8 cellular contexts compared by ENCODE assay signal in the genomic region with DNA sequence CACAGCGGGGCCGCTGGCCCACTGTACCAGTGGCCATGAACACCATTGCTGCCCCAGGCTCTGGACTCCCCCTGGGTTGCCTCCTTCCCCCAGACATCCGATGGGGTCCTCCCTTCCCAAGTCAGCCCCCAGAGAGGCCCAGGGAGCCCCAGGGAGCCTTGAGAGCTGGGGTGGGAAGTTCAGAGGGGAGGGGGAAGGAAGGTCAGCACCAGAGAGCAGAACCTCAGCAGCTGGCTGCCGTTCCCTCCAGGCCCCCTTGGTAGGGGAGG. TPM values are rescaled to one million over a fixed set of nuclear protein-coding genes. Genes with fewer than 3 reads are reported as not detected.
DNase-seq lines count a peak whose midpoint lies in the region; ATAC-seq and TF ChIP-seq lines count a peak whose summit lies in the region.

No MANE protein-coding gene starts in this region.

- H3K4me1 Mint-ChIP-seq in glutamatergic neuron (ENCODE audit: low read depth, unreplicated experiment), result peaks cover 6% of the 10 kb centered on the region

- H3K27me3 Mint-ChIP-seq in glutamatergic neuron (ENCODE audit: unreplicated experiment), result peaks cover 6% of the 10 kb centered on the region

- H2AFZ ChIP-seq in OCI-LY3 (ENCODE audit: low read depth, low read length), result no peak overlapping the region

- no peaks in the 10 kb centered on the region for H3K36me3 Mint-ChIP-seq in glutamatergic neuron (ENCODE audit: unreplicated experiment)

- peak overlapping the region; percentile 100 for H3K27ac ChIP-seq in OCI-LY3 (ENCODE audit: low read length)

- no peak overlapping the region for H3K4me3 Mint-ChIP-seq in glutamatergic neuron (ENCODE audit: unreplicated experiment)

- no peaks in the 10 kb centered on the region for H3K9me3 ChIP-seq in OCI-LY3 (ENCODE audit: insufficient read depth, low read length)

- H3K27me3 ChIP-seq in OCI-LY3 (ENCODE audit: low read depth, low read length), result no peaks in the 10 kb centered on the region

- H4K20me1 ChIP-seq in OCI-LY3 (ENCODE audit: insufficient read depth, low read length), result peaks cover 26% of the 10 kb centered on the region

- TF ChIP-seq CTCF in OCI-LY3 (IDR thresholded peaks at IDR 0.05; ENCODE audit: low read depth, low read length) (no peak), glutamatergic neuron (IDR thresholded peaks at IDR 0.05; ENCODE audit: partially characterized antibody, unreplicated experiment) (no peak)

- H3K9ac ChIP-seq in OCI-LY3 (ENCODE audit: low read length), result peak overlapping the region; percentile 100

- DNase-seq in glutamatergic neuron, result no peak
- DNase-seq in skeletal muscle cell (ENCODE audit: low read depth), result no peak
- no peak for DNase-seq in kidney tubule cell (ENCODE audit: low spot score)
- no peak for DNase-seq in kidney glomerular epithelial cell (lab: John Stamatoyannopoulos, UW)
- no peak for DNase-seq in NCI-H82 treated with DMSO at 0.1 percent for 48 hours (lab: John Stamatoyannopoulos, UW; ENCODE audit: unreplicated experiment)
- DNase-seq in medulla oblongata (ENCODE audit: extremely low spot score), result no peak

- peaks cover 3% of the 10 kb centered on the region for H3K9me3 Mint-ChIP-seq in glutamatergic neuron (ENCODE audit: unreplicated experiment)

- H3K36me3 ChIP-seq in OCI-LY3 (replicated peaks; ENCODE audit: low read depth, low read length), result peaks cover 26% of the 10 kb centered on the region

- H3K4me1 ChIP-seq in OCI-LY3 (ENCODE audit: low read length), result peaks cover 33% of the 10 kb centered on the region

- peaks cover 57% of the 10 kb centered on the region for H3K79me2 ChIP-seq in OCI-LY3 (ENCODE audit: low read length)

- peak overlapping the region; percentile 100 for H3K4me2 ChIP-seq in OCI-LY3 (ENCODE audit: low read length)

- H3K27ac Mint-ChIP-seq in glutamatergic neuron (ENCODE audit: unreplicated experiment), result peak overlapping the region; percentile 90

- H3K4me3 ChIP-seq in OCI-LY3 (ENCODE audit: low read length) (peak overlapping the region; percentile 100), skeletal muscle cell (ENCODE audit: low read depth, low read length) (peak overlapping the region; percentile 11)

- peak; percentile 1 for ATAC-seq in GM18907 (IDR thresholded peaks at IDR 0.05; ENCODE audit: unreplicated experiment)

RNA-seq across cellular contexts. Expression of gene ARHGAP4, which starts 0.5 kb away (rescaled TPM):
- 33.5 TPM for total RNA-seq in glutamatergic neuron (ENCODE audit: unreplicated experiment)

RNA-seq across cellular contexts. Expression of gene NAA10, which starts 8.3 kb away (rescaled TPM):
- total RNA-seq in glutamatergic neuron (ENCODE audit: unreplicated experiment), result 129 TPM

RNA-seq across cellular contexts. Expression of gene RENBP, which starts 17.9 kb away (rescaled TPM):
- total RNA-seq in glutamatergic neuron (ENCODE audit: unreplicated experiment), result 16.1 TPM

RNA-seq across cellular contexts. Expression of gene AVPR2, which starts 22.1 kb away (rescaled TPM):
- not detected for total RNA-seq in glutamatergic neuron (ENCODE audit: unreplicated experiment)

RNA-seq across cellular contexts. Expression of gene L1CAM, which starts 40.6 kb away (rescaled TPM):
- 925 TPM for total RNA-seq in glutamatergic neuron (ENCODE audit: unreplicated experiment)
